ENCODE assay signal across 14 cellular contexts in the genomic region with DNA sequence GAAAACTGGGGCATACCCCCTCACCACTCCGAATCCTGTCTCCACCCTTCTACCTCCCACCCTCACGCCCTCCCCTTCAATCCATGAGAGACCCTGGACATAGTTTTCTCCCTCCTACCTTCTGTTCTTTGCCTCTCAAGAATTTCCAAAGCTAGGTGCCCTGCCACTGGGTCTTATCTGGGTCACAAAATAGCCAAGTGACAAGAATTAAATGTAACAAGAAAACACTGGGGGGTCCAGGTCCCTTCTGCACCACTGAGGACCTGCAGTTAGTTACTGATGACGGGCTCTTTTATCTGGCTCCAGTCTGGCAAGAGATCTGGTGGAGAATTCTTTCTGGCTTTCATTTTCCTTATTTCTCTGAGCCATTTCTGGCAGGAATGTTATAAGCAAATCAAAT.
DNase-seq lines count a peak whose midpoint lies in the region; ATAC-seq and TF ChIP-seq lines count a peak whose summit lies in the region.
"Had no signal": no experiment of that assay in that cellular context is flagged by ENCODE, and none has a peak within 500 bp of the region (broad histone marks: within the 10 kb centered on the region; RNA-seq: fewer than 3 reads in every experiment).

No MANE protein-coding gene starts in this region.

- no peak overlapping the region for H3K18ac ChIP-seq in IMR-90 (ENCODE audit: low read depth, low read length)

- H4K8ac ChIP-seq in IMR-90 (ENCODE audit: low read depth in 2 of 2, low read length in 2 of 2), result no peak overlapping the region

- no peak overlapping the region for H3K56ac ChIP-seq in IMR-90 (ENCODE audit: extremely low read depth, insufficient read depth, low read length)

- TF ChIP-seq CTCF in IMR-90 (conservative IDR thresholded peaks at IDR 0.05; ENCODE audit: low read depth, low read length), result no peak

- no peak overlapping the region for H2AK9ac ChIP-seq in IMR-90 (replicated peaks; ENCODE audit: low read depth, low read length, poor library complexity)

- no peak overlapping the region for H3K14ac ChIP-seq in IMR-90 (replicated peaks; ENCODE audit: low read depth, low read length)

- H3K27ac ChIP-seq in IMR-90 (ENCODE audit: insufficient read depth, low read length) (no peak overlapping the region), stomach smooth muscle (ENCODE audit: low read length) (peak overlapping the region; percentile 60)
- H3K27ac ChIP-seq: BLaER1, C4-2B had no signal

- intact Hi-C loops in IMR-90 (cut with micrococcal nuclease), result no loop called here

- dilution Hi-C loops in IMR-90 (cut with HindIII; ENCODE audit: low sequenced_read_pairs, unreplicated experiment), result no loop called here

- H3K9me1 ChIP-seq in IMR-90 (ENCODE audit: insufficient read depth, low read length), result no peaks in the 10 kb centered on the region

- H4K91ac ChIP-seq in IMR-90 (ENCODE audit: insufficient read depth, low read depth, low read length), result no peak overlapping the region

- H3K79me1 ChIP-seq in IMR-90 (ENCODE audit: low read depth in 1 of 2, low read length in 2 of 2), result no peaks in the 10 kb centered on the region

- CTCF ChIA-PET in IMR-90 (lab: Yijun Ruan, JAX), result no interaction called here

- no peak overlapping the region for H2AFZ ChIP-seq in IMR-90 (replicated peaks; ENCODE audit: low read length, poor library complexity)

- no peak overlapping the region for H2BK120ac ChIP-seq in IMR-90 (ENCODE audit: low read depth, low read length)

- H3K4me1 ChIP-seq in IMR-90 (ENCODE audit: control insufficient read depth, insufficient read depth, low read length), result no peaks in the 10 kb centered on the region
- H3K4me1 ChIP-seq in stomach smooth muscle (ENCODE audit: control insufficient read depth, insufficient read depth, low read length), result peaks cover 30% of the 10 kb centered on the region
- H3K4me1 ChIP-seq: Caco-2, HAP-1 had no signal

- in situ Hi-C loops in IMR-90 (cut with MboI; ENCODE audit: low sequenced_read_pairs), result no loop called here

- WGBS in IMR-90 (ENCODE audit: extremely low coverage in 2 of 2, insufficient read length in 1 of 2), 2 experiments, result no CpG with 5 or more reads among the region's 3 CpGs

- no peak overlapping the region for H2BK15ac ChIP-seq in IMR-90 (ENCODE audit: low read depth, low read length)

- TF ChIP-seq RAD21 in IMR-90 (IDR thresholded peaks at IDR 0.05; ENCODE audit: low read length), result no peak

- no peak overlapping the region for H2AK5ac ChIP-seq in IMR-90 (ENCODE audit: low read depth, low read length)

- H2BK20ac ChIP-seq in IMR-90 (ENCODE audit: low read depth, low read length), result no peak overlapping the region

- BruUV-seq in IMR-90 (replicated peaks; lab: Mats Ljungman, UMichigan), result no TSS peak

- peaks cover 17% of the 10 kb centered on the region for H3K27me3 ChIP-seq in IMR-90 (ENCODE audit: control insufficient read depth, insufficient read depth, low read length)
- H3K27me3 ChIP-seq in stomach smooth muscle (ENCODE audit: control insufficient read depth in 1 of 2, insufficient read depth in 2 of 2, low read length in 2 of 2), result no peaks in the 10 kb centered on the region
- H3K27me3 ChIP-seq: BLaER1 had no signal

- H3K36me3 ChIP-seq in IMR-90 (ENCODE audit: control insufficient read depth, insufficient read depth, low read length) (no peaks in the 10 kb centered on the region), stomach smooth muscle (ENCODE audit: control insufficient read depth in 2 of 2, insufficient read depth in 2 of 2, low read length in 2 of 2) (peaks cover 0 to 4% of the 10 kb centered on the region in 2 donors)
- H3K36me3 ChIP-seq: BLaER1, HAP-1 had no signal

- TF ChIP-seq POLR2A in IMR-90 (IDR thresholded peaks at IDR 0.05; ENCODE audit: low read depth, low read length), result no peak

- POLR2A ChIA-PET in IMR-90 (lab: Charles Lee; ENCODE audit: unreplicated experiment), result no interaction called here

- no peaks in the 10 kb centered on the region for H4K20me1 ChIP-seq in IMR-90 (ENCODE audit: insufficient read depth, low read length)
- H4K20me1 ChIP-seq: BLaER1 had no signal

- no peak for DNase-seq in IMR-90
- DNase-seq in islet precursor cell, result peak; percentile 14
- DNase-seq in kidney tubule cell (ENCODE audit: low spot score), result no peak
- no peak for DNase-seq in NCI-H82 (lab: John Stamatoyannopoulos, UW)
- DNase-seq in NCI-H1105 (lab: John Stamatoyannopoulos, UW), result no peak
- DNase-seq: Caco-2; CD8-positive, alpha-beta T cell; DMS153; DND-41; GOT3 had no signal

- H3K4ac ChIP-seq in IMR-90 (ENCODE audit: low read depth, low read length), result no peak overlapping the region

- H3K4me2 ChIP-seq in IMR-90 (ENCODE audit: low read depth, low read length), result no peak overlapping the region
- H3K4me2 ChIP-seq: BLaER1 had no signal

- H2BK5ac ChIP-seq in IMR-90 (ENCODE audit: low read depth, low read length, poor library complexity, severe bottlenecking), result no peak overlapping the region

- H3K9ac ChIP-seq in IMR-90 (ENCODE audit: low read depth, low read length) (no peak overlapping the region), stomach smooth muscle (ENCODE audit: low read length in 2 of 2) (no peak overlapping the region)
- H3K9ac ChIP-seq: BLaER1 had no signal

- H3K4me3 ChIP-seq in IMR-90 (ENCODE audit: insufficient read depth, low read depth, low read length), result no peak overlapping the region
- peak overlapping the region in 1 of 2 donors; percentile 44 for H3K4me3 ChIP-seq in stomach smooth muscle (ENCODE audit: low read length in 2 of 2)
- H3K4me3 ChIP-seq: BLaER1, HAP-1 had no signal

- H3K23ac ChIP-seq in IMR-90 (ENCODE audit: low read depth, low read length), result no peak overlapping the region

- peak; percentile 42; the same call in 1 of the 2 replicates for ATAC-seq in IMR-90 (ENCODE audit: low read depth)
- ATAC-seq: CD8-positive, alpha-beta T cell had no signal

- H4K5ac ChIP-seq in IMR-90 (ENCODE audit: low read depth, low read length), result no peak overlapping the region

- H3K9me3 ChIP-seq in IMR-90 (ENCODE audit: control insufficient read depth, insufficient read depth, low read length), result no peaks in the 10 kb centered on the region; the same call in 1 of the 2 replicates
- H3K9me3 ChIP-seq in stomach smooth muscle (ENCODE audit: control insufficient read depth in 2 of 2, low read length in 2 of 2), result no peaks in the 10 kb centered on the region
- H3K9me3 ChIP-seq: HAP-1 had no signal

TF ChIP-seq in IMR-90, 13 proteins besides CTCF, POLR2A, EP300 and RAD21:
- TF ChIP-seq FOS (IDR thresholded peaks at IDR 0.05; ENCODE audit: low read depth, low read length) (no peak), SMC3 (IDR thresholded peaks at IDR 0.05; ENCODE audit: low read depth, low read length) (no peak), CHD1 (IDR thresholded peaks at IDR 0.05; ENCODE audit: low read depth, low read length) (no peak), NFE2L2 (IDR thresholded peaks at IDR 0.05; ENCODE audit: low read depth, low read length) (no peak), MXI1 (IDR thresholded peaks at IDR 0.05; ENCODE audit: borderline replicate concordance, low read depth, low read length) (no peak), MAFK (IDR thresholded peaks at IDR 0.05; ENCODE audit: low read depth, low read length) (no peak), CEBPB (IDR thresholded peaks at IDR 0.05; ENCODE audit: low read depth, low read length) (no peak), RFX5 (IDR thresholded peaks at IDR 0.05; ENCODE audit: low read depth, low read length) (no peak), MAZ (IDR thresholded peaks at IDR 0.05; ENCODE audit: borderline replicate concordance, low read depth, low read length) (no peak), RCOR1 (IDR thresholded peaks at IDR 0.05; ENCODE audit: insufficient replicate concordance, low read length) (no peak), BHLHE40 (IDR thresholded peaks at IDR 0.05; ENCODE audit: low read depth, low read length) (no peak)
- TF ChIP-seq, protein P1, sequence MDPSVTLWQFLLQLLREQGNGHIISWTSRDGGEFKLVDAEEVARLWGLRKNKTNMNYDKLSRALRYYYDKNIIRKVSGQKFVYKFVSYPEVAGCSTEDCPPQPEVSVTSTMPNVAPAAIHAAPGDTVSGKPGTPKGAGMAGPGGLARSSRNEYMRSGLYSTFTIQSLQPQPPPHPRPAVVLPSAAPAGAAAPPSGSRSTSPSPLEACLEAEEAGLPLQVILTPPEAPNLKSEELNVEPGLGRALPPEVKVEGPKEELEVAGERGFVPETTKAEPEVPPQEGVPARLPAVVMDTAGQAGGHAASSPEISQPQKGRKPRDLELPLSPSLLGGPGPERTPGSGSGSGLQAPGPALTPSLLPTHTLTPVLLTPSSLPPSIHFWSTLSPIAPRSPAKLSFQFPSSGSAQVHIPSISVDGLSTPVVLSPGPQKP (IDR thresholded peaks at IDR 0.05; ENCODE audit: borderline replicate concordance, low read depth, low read length), result no peak
- TF ChIP-seq, protein P2, sequence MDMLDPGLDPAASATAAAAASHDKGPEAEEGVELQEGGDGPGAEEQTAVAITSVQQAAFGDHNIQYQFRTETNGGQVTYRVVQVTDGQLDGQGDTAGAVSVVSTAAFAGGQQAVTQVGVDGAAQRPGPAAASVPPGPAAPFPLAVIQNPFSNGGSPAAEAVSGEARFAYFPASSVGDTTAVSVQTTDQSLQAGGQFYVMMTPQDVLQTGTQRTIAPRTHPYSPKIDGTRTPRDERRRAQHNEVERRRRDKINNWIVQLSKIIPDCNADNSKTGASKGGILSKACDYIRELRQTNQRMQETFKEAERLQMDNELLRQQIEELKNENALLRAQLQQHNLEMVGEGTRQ (IDR thresholded peaks at IDR 0.05; ENCODE audit: low read depth, low read length), result no peak
